ENCODE assay signal across 1 cellular context in genomic region chr20:37349517-37350491, GRCh38.
TF ChIP-seq lines count a peak whose summit lies in the region.

No MANE protein-coding gene starts in this region.

TF ChIP-seq in SK-N-SH, 30 proteins besides CTCF, POLR2A, EP300 and RAD21 (continued from another document):
- TF ChIP-seq USF2 (IDR thresholded peaks at IDR 0.05; ENCODE audit: borderline replicate concordance, low read depth, low read length) (no peak), TAF1 (IDR thresholded peaks at IDR 0.05; ENCODE audit: borderline replicate concordance, low read depth, low read length) (no peak), NRF1 (IDR thresholded peaks at IDR 0.05; ENCODE audit: low read depth, low read length) (no peak)
TF ChIP-seq in SK-N-SH: peak in this region for 0.
